ENCODE assay signal across 1 cellular context in genomic region chr22:29268511-29269229, GRCh38.
A peak's percentile ranks its signal among the peaks of the same experiment; 100 is the strongest.
TF ChIP-seq lines count a peak whose summit lies in the region.

No MANE protein-coding gene starts in this region.

TF ChIP-seq in K562, 482 proteins besides CTCF, POLR2A, EP300 and RAD21 (continued from another document and continues in another):
- no peak for TF ChIP-seq CBX8 (IDR thresholded peaks at IDR 0.05; ENCODE audit: borderline replicate concordance, extremely low read depth, low read depth, low read length, poor library complexity, severe bottlenecking)
- TF ChIP-seq FOSL1 (tag; conservative IDR thresholded peaks at IDR 0.05) = no peak
- TF ChIP-seq SMARCA5 (IDR thresholded peaks at IDR 0.05) = no peak
- TF ChIP-seq RB1 (IDR thresholded peaks at IDR 0.05; ENCODE audit: low read depth) = peak; percentile 21
- no peak for TF ChIP-seq KHSRP (IDR thresholded peaks at IDR 0.05)
- TF ChIP-seq SRF (CRISPR knock-in tag; IDR thresholded peaks at IDR 0.05) = no peak
- TF ChIP-seq ZNF280B (CRISPR knock-in tag; IDR thresholded peaks at IDR 0.05) = no peak
- no peak for TF ChIP-seq HDAC1 (IDR thresholded peaks at IDR 0.05)
- TF ChIP-seq DDX20 (tag; IDR thresholded peaks at IDR 0.05; ENCODE audit: low read depth) = no peak
- TF ChIP-seq NR0B1 (IDR thresholded peaks at IDR 0.05; ENCODE audit: partially characterized antibody) = no peak
- peak; percentile 2 for TF ChIP-seq CTCFL (IDR thresholded peaks at IDR 0.05; ENCODE audit: borderline replicate concordance, insufficient read depth, low read depth, low read length, poor library complexity, severe bottlenecking)
- TF ChIP-seq FOXM1 (IDR thresholded peaks at IDR 0.05; ENCODE audit: low read depth) = no peak
- TF ChIP-seq FOXM1 (CRISPR knock-in tag; IDR thresholded peaks at IDR 0.05; ENCODE audit: low read depth) = no peak
- TF ChIP-seq MGA (IDR thresholded peaks at IDR 0.05) = peak; percentile 81
- TF ChIP-seq ZNF589 (CRISPR knock-in tag; IDR thresholded peaks at IDR 0.05; ENCODE audit: low read depth) = no peak
- TF ChIP-seq, protein P1, sequence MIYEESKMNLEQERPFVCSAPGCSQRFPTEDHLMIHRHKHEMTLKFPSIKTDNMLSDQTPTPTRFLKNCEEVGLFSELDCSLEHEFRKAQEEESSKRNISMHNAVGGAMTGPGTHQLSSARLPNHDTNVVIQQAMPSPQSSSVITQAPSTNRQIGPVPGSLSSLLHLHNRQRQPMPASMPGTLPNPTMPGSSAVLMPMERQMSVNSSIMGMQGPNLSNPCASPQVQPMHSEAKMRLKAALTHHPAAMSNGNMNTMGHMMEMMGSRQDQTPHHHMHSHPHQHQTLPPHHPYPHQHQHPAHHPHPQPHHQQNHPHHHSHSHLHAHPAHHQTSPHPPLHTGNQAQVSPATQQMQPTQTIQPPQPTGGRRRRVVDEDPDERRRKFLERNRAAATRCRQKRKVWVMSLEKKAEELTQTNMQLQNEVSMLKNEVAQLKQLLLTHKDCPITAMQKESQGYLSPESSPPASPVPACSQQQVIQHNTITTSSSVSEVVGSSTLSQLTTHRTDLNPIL (CRISPR knock-in tag; IDR thresholded peaks at IDR 0.05) = no peak
- peak; percentile 85 for TF ChIP-seq MYC (IDR thresholded peaks at IDR 0.05; ENCODE audit: low read depth, low read length)
- no peak for TF ChIP-seq MYC (CRISPR knock-in tag; IDR thresholded peaks at IDR 0.05; ENCODE audit: borderline replicate concordance, low read depth)
- no peak for TF ChIP-seq CCAR2 (IDR thresholded peaks at IDR 0.05; ENCODE audit: low read depth, low read length)
- no peak for TF ChIP-seq POLR3A (IDR thresholded peaks at IDR 0.05; ENCODE audit: borderline replicate concordance, extremely low read depth, insufficient read depth, insufficient read length)
- no peak for TF ChIP-seq DIDO1 (tag; IDR thresholded peaks at IDR 0.05; ENCODE audit: low read depth)
- TF ChIP-seq, protein P2, sequence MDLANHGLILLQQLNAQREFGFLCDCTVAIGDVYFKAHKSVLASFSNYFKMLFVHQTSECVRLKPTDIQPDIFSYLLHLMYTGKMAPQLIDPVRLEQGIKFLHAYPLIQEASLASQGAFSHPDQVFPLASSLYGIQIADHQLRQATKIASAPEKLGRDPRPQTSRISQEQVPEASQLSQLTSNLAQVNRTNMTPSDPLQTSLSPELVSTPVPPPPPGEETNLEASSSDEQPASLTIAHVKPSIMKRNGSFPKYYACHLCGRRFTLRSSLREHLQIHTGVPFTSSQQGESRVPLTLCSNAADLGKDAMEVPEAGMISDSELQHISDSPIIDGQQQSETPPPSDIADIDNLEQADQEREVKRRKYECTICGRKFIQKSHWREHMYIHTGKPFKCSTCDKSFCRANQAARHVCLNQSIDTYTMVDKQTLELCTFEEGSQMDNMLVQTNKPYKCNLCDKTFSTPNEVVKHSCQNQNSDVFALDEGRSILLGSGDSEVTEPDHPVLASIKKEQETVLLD (IDR thresholded peaks at IDR 0.05) = no peak
- no peak for TF ChIP-seq ZNF23 (CRISPR knock-in tag; IDR thresholded peaks at IDR 0.05)
- no peak for TF ChIP-seq TRIM28 (IDR thresholded peaks at IDR 0.05)
- no peak for TF ChIP-seq ATF4 (CRISPR knock-in tag; IDR thresholded peaks at IDR 0.05)
- no peak for TF ChIP-seq ASH1L (IDR thresholded peaks at IDR 0.05; ENCODE audit: borderline replicate concordance, low read depth, partially characterized antibody)
- no peak for TF ChIP-seq SETDB1 (IDR thresholded peaks at IDR 0.05; ENCODE audit: low read length)
- TF ChIP-seq ZNF143 (CRISPR knock-in tag; IDR thresholded peaks at IDR 0.05) = no peak
- peak; percentile 41 for TF ChIP-seq RBM25 (IDR thresholded peaks at IDR 0.05; ENCODE audit: low read depth, low read length, severe bottlenecking)
- TF ChIP-seq RBM22 (IDR thresholded peaks at IDR 0.05; ENCODE audit: low read depth, low read length, poor library complexity, severe bottlenecking) = peak; percentile 9
- TF ChIP-seq USF2 (CRISPR knock-in tag; IDR thresholded peaks at IDR 0.05) = 0 out of 2 replicates have a peak, but pooled peaks have one; percentile 22
- no peak; a peak in 1 of 4 replicates for TF ChIP-seq MAZ (CRISPR knock-in tag; conservative IDR thresholded peaks at IDR 0.05 in 1 of 2, IDR thresholded peaks at IDR 0.05 in 1 of 2)
- TF ChIP-seq, protein P3, sequence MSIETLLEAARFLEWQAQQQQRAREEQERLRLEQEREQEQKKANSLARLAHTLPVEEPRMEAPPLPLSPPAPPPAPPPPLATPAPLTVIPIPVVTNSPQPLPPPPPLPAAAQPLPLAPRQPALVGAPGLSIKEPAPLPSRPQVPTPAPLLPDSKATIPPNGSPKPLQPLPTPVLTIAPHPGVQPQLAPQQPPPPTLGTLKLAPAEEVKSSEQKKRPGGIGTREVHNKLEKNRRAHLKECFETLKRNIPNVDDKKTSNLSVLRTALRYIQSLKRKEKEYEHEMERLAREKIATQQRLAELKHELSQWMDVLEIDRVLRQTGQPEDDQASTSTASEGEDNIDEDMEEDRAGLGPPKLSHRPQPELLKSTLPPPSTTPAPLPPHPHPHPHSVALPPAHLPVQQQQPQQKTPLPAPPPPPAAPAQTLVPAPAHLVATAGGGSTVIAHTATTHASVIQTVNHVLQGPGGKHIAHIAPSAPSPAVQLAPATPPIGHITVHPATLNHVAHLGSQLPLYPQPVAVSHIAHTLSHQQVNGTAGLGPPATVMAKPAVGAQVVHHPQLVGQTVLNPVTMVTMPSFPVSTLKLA (conservative IDR thresholded peaks at IDR 0.05) = 0 out of 4 replicates have a peak, but pooled peaks of 1 of the 2 experiments have one; percentile 6
- no peak for TF ChIP-seq HNRNPL (IDR thresholded peaks at IDR 0.05; ENCODE audit: low read depth, low read length)
- peak; percentile 42 for TF ChIP-seq CCNT2 (IDR thresholded peaks at IDR 0.05; ENCODE audit: borderline replicate concordance, extremely low read depth, insufficient read length, low read depth, low read length)
- TF ChIP-seq ZNF445 (CRISPR knock-in tag; IDR thresholded peaks at IDR 0.05; ENCODE audit: low read depth) = no peak
- peak; percentile 83 for TF ChIP-seq ZFX (CRISPR knock-in tag; IDR thresholded peaks at IDR 0.05)
